ENCODE assay signal across 16 cellular contexts in the genomic region with DNA sequence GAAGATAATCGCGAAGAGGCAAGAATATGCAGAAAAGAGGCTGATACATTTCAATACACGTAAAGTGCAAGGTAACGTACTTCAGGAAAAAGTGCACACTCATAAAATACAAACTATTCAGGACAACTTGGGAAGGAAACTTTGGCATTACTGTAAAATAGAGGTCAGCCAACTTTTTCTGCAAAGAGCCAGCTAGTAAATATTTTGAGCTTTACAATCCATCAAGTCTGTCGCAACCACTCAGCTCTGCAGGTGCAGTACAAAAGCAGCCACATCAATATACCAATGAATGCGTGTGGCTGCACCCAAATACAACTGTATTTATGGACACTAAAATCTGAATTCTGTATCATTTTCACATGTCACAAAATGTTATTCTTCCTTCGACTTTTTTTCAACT.
"Had no signal": no experiment of that assay in that cellular context is flagged by ENCODE, and none has a peak within 500 bp of the region (broad histone marks: within the 10 kb centered on the region; RNA-seq: fewer than 3 reads in every experiment).

No MANE protein-coding gene starts in this region.

- H3K4me3 ChIP-seq: colonic mucosa, ovary, transverse colon had no signal

- H3K4me1 ChIP-seq: colonic mucosa had no signal

- H3K27ac ChIP-seq: brain microvascular endothelial cell, colonic mucosa, epithelial cell of prostate, ovary, transverse colon had no signal

- DNase-seq: activated CD4-positive, alpha-beta T cell treated with anti-CD3 and anti-CD28 coated beads, Interleukin-2, amount 10 ng/mL, durations not matched to agents 7 days and 5 days; activated CD8-positive, alpha-beta T cell treated with anti-CD3 and anti-CD28 coated beads, Interleukin-2, amount 10 ng/mL, durations not matched to agents 7 days and 5 days; activated naive CD4-positive, alpha-beta T cell treated with Interleukin-2 at 50 U/mL for 16 hours; activated naive CD8-positive, alpha-beta T cell treated with anti-CD3 and anti-CD28 coated beads, Interleukin-2, amount 10 ng/mL, durations not matched to agents 7 days and 5 days; activated T-cell treated with anti-CD3 and anti-CD28 coated beads, Interleukin-2, amount 50 U/mL, for 24 hours; brain microvascular endothelial cell; colonic mucosa; endodermal cell; foreskin fibroblast; glutamatergic neuron; hippocampal formation; ovary; T-helper 1 cell; T-helper 9 cell; transverse colon had no signal

- ATAC-seq: activated CD8-positive, alpha-beta T cell treated with anti-CD3 and anti-CD28 coated beads, Interleukin-2, amount 10 ng/mL, durations not matched to agents 7 days and 5 days had no signal

- H3K9me3 ChIP-seq: colonic mucosa, ovary, transverse colon had no signal

- H3K36me3 ChIP-seq: brain microvascular endothelial cell, colonic mucosa, ovary, transverse colon had no signal

- H3K27me3 ChIP-seq: brain microvascular endothelial cell, colonic mucosa, ovary, transverse colon had no signal
